Comparison of ENCODE assay signal across 19 cellular contexts in the genomic region with DNA sequence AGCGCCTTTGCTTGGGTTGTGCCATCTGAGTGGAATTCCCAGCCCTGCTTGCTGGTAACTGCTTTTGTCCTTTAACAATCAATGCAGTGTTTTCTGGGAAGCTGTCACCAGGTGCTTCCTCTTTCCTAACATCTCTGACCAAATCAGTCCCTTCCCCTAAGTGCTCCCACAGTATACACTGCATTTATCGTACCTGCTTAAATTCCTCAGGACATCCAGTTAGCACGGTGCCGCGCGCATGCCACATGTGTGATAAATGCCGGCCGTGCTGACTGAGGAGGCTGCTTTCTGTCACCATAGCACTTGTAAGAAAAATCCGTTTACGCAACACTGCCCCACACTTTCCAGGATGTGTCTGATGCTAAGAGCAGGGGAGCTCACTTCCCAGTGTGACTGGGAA.
A peak's percentile ranks its signal among the peaks of the same experiment; 100 is the strongest.
DNase-seq lines count a peak whose midpoint lies in the region; ATAC-seq, FAIRE-seq and TF ChIP-seq lines count a peak whose summit lies in the region.
"Had no signal": no experiment of that assay in that cellular context is flagged by ENCODE, and none has a peak within 500 bp of the region (broad histone marks: within the 10 kb centered on the region; RNA-seq: fewer than 3 reads in every experiment).

No MANE protein-coding gene starts in this region.

- intact Hi-C loops in K562 (cut with micrococcal nuclease) (loop anchor here (10.0 kb wide), 1 partner anchor 61 kb away; no protein-coding TSS in a partner anchor), left ventricle myocardium inferior (cut with micrococcal nuclease) (no loop called here), psoas muscle (cut with DNase I) (no loop called here)

- peaks cover 0 to 28% (median 11%) of the 10 kb centered on the region in 10 experiments; a peak in 13 of 20 replicates for H3K4me1 ChIP-seq in BLaER1 treated with 17β-estradiol and CSF1 and Interleukin-3, amounts not matched to agents 10 nM and 100 nM
- peaks cover 11 to 17% of the 10 kb centered on the region in 2 experiments for H3K4me1 ChIP-seq in K562 (replicated peaks in 1 of 2; ENCODE audit: control insufficient read depth in 2 of 2, insufficient read depth in 2 of 2, low read length in 2 of 2)
- H3K4me1 ChIP-seq in left ventricle myocardium inferior, result peaks cover 27% of the 10 kb centered on the region
- peaks cover 20% of the 10 kb centered on the region for H3K4me1 ChIP-seq in psoas muscle

- no peaks in the 10 kb centered on the region for H3K9me3 ChIP-seq in BLaER1 treated with 17β-estradiol and CSF1 and Interleukin-3, amounts not matched to agents 10 nM and 100 nM (replicated peaks in 1 of 11)
- H3K9me3 ChIP-seq in K562 (replicated peaks; ENCODE audit: control insufficient read depth, insufficient read depth, low read depth, low read length) (no peaks in the 10 kb centered on the region), left ventricle myocardium inferior (replicated peaks) (no peaks in the 10 kb centered on the region), psoas muscle (no peaks in the 10 kb centered on the region)

- no peak for TF ChIP-seq CTCF in K562 (IDR thresholded peaks at IDR 0.05 in 2 of 3, conservative IDR thresholded peaks at IDR 0.05 in 1 of 3; ENCODE audit: insufficient read depth in 2 of 3, low read depth in 1 of 3, low read length in 3 of 3)
- TF ChIP-seq CTCF in left ventricle myocardium inferior (IDR thresholded peaks at IDR 0.05; ENCODE audit: borderline replicate concordance), result no peak
- no peak for TF ChIP-seq CTCF in psoas muscle (IDR thresholded peaks at IDR 0.05)
- no peak for TF ChIP-seq CTCF in mesothelial cell of epicardium (IDR thresholded peaks at IDR 0.05; ENCODE audit: unreplicated experiment)

- TF ChIP-seq RAD21 in K562 (CRISPR knock-in tag; conservative IDR thresholded peaks at IDR 0.05 in 1 of 2, IDR thresholded peaks at IDR 0.05 in 1 of 2), result no peak

- ATAC-seq in K562 (no peak), psoas muscle (peak in 1 of 4 donors; percentile 59)
- ATAC-seq: left lobe of liver; natural killer cell treated with Interleukin-12 subunit alpha and Interleukin-12 subunit beta and Interleukin-15 and Interleukin-18, amount 100 ng/mL, for 72 hours had no signal

- H3K4me1 Mint-ChIP-seq in mesothelial cell of epicardium, result peaks cover 21% of the 10 kb centered on the region
- H3K4me1 Mint-ChIP-seq: activated CD4-positive, alpha-beta T cell treated with anti-CD3 and anti-CD28 coated beads, Interleukin-2, amount 10 ng/mL, durations not matched to agents 7 days and 5 days had no signal

- no peak for FAIRE-seq in K562 (lab: Jason Lieb, UNC)

- peak overlapping the region; percentile 42 for H2AFZ ChIP-seq in K562 (ENCODE audit: low read depth, low read length)

- TF ChIP-seq EP300 in K562 (IDR thresholded peaks at IDR 0.05; ENCODE audit: low read length), result no peak

- no peaks in the 10 kb centered on the region for H3K27me3 Mint-ChIP-seq in mesothelial cell of epicardium (ENCODE audit: low read depth)
- H3K27me3 Mint-ChIP-seq: activated CD4-positive, alpha-beta T cell treated with anti-CD3 and anti-CD28 coated beads, Interleukin-2, amount 10 ng/mL, durations not matched to agents 7 days and 5 days; natural killer cell treated with Interleukin-12 subunit alpha and Interleukin-12 subunit beta and Interleukin-15 and Interleukin-18, amount 100 ng/mL, for 72 hours had no signal

- peaks cover 0 to 26% (median 0%) of the 10 kb centered on the region in 11 experiments; a peak in 10 of 22 replicates for H4K20me1 ChIP-seq in BLaER1 treated with 17β-estradiol and CSF1 and Interleukin-3, amounts not matched to agents 10 nM and 100 nM
- H4K20me1 ChIP-seq in K562 (replicated peaks; ENCODE audit: control insufficient read depth, insufficient read depth, low read length), result no peaks in the 10 kb centered on the region

- TF ChIP-seq POLR2A in K562 (conservative IDR thresholded peaks at IDR 0.05), result no peak

- no peak overlapping the region for H3K27ac Mint-ChIP-seq in mesothelial cell of epicardium
- H3K27ac Mint-ChIP-seq: activated CD4-positive, alpha-beta T cell treated with anti-CD3 and anti-CD28 coated beads, Interleukin-2, amount 10 ng/mL, durations not matched to agents 7 days and 5 days; natural killer cell treated with Interleukin-12 subunit alpha and Interleukin-12 subunit beta and Interleukin-15 and Interleukin-18, amount 100 ng/mL, for 72 hours had no signal

- no TSS peak for BruUV-seq in K562 (replicated peaks; lab: Mats Ljungman, UMichigan)

- in situ Hi-C loops in K562 (cut with MboI), result no loop called here

- peaks cover 90 to 100% (median 99%) of the 10 kb centered on the region in 11 experiments for H3K36me3 ChIP-seq in BLaER1 treated with 17β-estradiol and CSF1 and Interleukin-3, amounts not matched to agents 10 nM and 100 nM
- no peaks in the 10 kb centered on the region; the same call in 2 of the 3 replicates for H3K36me3 ChIP-seq in K562 (ENCODE audit: control insufficient read depth, insufficient read depth, low read length)
- H3K36me3 ChIP-seq in left ventricle myocardium inferior, result peaks cover 76% of the 10 kb centered on the region
- peaks cover 0 to 96% of the 10 kb centered on the region in 2 donors for H3K36me3 ChIP-seq in psoas muscle (ENCODE audit: insufficient read depth in 1 of 2, low read depth in 1 of 2)

- POLR2A ChIA-PET in K562 (lab: Yijun Ruan, JAX), result interaction anchor here (0.6 to 2.5 kb wide), 3 partner anchors 11 to 64 kb away, joined by 3 to 14 read pairs (median 6); no protein-coding TSS in a partner anchor

- peak overlapping the region in 2 of 11 experiments; percentile 6 to 27; a peak in 3 of 22 replicates for H3K27ac ChIP-seq in BLaER1 treated with 17β-estradiol and CSF1 and Interleukin-3, amounts not matched to agents 10 nM and 100 nM
- H3K27ac ChIP-seq in K562 (ENCODE audit: extremely low read depth, low read depth, low read length) (peak overlapping the region; percentile 81; the same call in 2 of the 3 replicates), left ventricle myocardium inferior (replicated peaks) (peak overlapping the region; percentile 69), psoas muscle (peak overlapping the region; percentile 75)

- peaks cover 6% of the 10 kb centered on the region; the same call in 2 of the 3 replicates for H3K79me2 ChIP-seq in K562 (ENCODE audit: control insufficient read depth, insufficient read depth, low read length)

- no peaks in the 10 kb centered on the region; a peak in 1 of 22 replicates for H3K27me3 ChIP-seq in BLaER1 treated with 17β-estradiol and CSF1 and Interleukin-3, amounts not matched to agents 10 nM and 100 nM
- H3K27me3 ChIP-seq in K562 (ENCODE audit: control insufficient read depth in 2 of 2, insufficient read depth in 2 of 2, low read length in 2 of 2) (no peaks in the 10 kb centered on the region), left ventricle myocardium inferior (ENCODE audit: low read depth) (no peaks in the 10 kb centered on the region), psoas muscle (ENCODE audit: insufficient read depth in 3 of 3, low read length in 2 of 3) (no peaks in the 10 kb centered on the region)

- no peak overlapping the region for H3K4me3 Mint-ChIP-seq in mesothelial cell of epicardium
- H3K4me3 Mint-ChIP-seq: activated CD4-positive, alpha-beta T cell treated with anti-CD3 and anti-CD28 coated beads, Interleukin-2, amount 10 ng/mL, durations not matched to agents 7 days and 5 days; natural killer cell treated with Interleukin-12 subunit alpha and Interleukin-12 subunit beta and Interleukin-15 and Interleukin-18, amount 100 ng/mL, for 72 hours had no signal

- CTCF ChIA-PET in K562 (lab: Yijun Ruan, JAX; ENCODE audit: low intra/inter-chr PET ratio), result no interaction called here

- H3K9me3 Mint-ChIP-seq in mesothelial cell of epicardium, result no peaks in the 10 kb centered on the region
- H3K9me3 Mint-ChIP-seq: activated CD4-positive, alpha-beta T cell treated with anti-CD3 and anti-CD28 coated beads, Interleukin-2, amount 10 ng/mL, durations not matched to agents 7 days and 5 days; natural killer cell treated with Interleukin-12 subunit alpha and Interleukin-12 subunit beta and Interleukin-15 and Interleukin-18, amount 100 ng/mL, for 72 hours had no signal

- H3K9ac ChIP-seq in BLaER1 treated with 17β-estradiol and CSF1 and Interleukin-3, amounts not matched to agents 10 nM and 100 nM, result no peak overlapping the region
- H3K9ac ChIP-seq in K562 (ENCODE audit: insufficient read depth in 1 of 2, low read depth in 2 of 2, low read length in 2 of 2), result peak overlapping the region; percentile 60 to 76; a peak in 2 of 4 replicates

- H3K4me2 ChIP-seq in BLaER1 treated with 17β-estradiol and CSF1 and Interleukin-3, amounts not matched to agents 10 nM and 100 nM, result peak overlapping the region in 6 of 11 experiments; percentile 8 to 50 (median 36); a peak in 9 of 22 replicates
- peak overlapping the region; percentile 84 for H3K4me2 ChIP-seq in K562 (ENCODE audit: insufficient read depth, low read length)

- DNase-seq in K562 (ENCODE audit: extremely low read depth in 1 of 4, low spot score in 3 of 4), result peak in 1 of 4 experiments; percentile 20
- peak; percentile 60 for DNase-seq in left ventricle myocardium inferior
- DNase-seq in psoas muscle, result peak in 1 of 2 donors; percentile 40
- no peak for DNase-seq in central memory CD4-positive, alpha-beta T cell
- DNase-seq in DMS53 treated with DMSO at 0.1 percent for 48 hours (lab: John Stamatoyannopoulos, UW; ENCODE audit: unreplicated experiment), result no peak
- DNase-seq in mesothelial cell of epicardium (ENCODE audit: low spot score in 2 of 2, unreplicated experiment in 2 of 2), result no peak
- DNase-seq in HCEC 1CT, result no peak
- DNase-seq: activated CD4-positive, alpha-beta T cell treated with anti-CD3 and anti-CD28 coated beads, Interleukin-2, amount 10 ng/mL, durations not matched to agents 7 days and 5 days; activated T-cell treated with anti-CD3 and anti-CD28 coated beads, Interleukin-2, amount 50 U/mL, for 1 hour; erythroblast; GDM1; Kasumi-1; NCI-H1436 treated with DMSO at 0.1 percent for 48 hours; NCI-H345; SHP77 treated with DMSO at 0.1 percent for 48 hours; stimulated activated naive CD4-positive, alpha-beta T cell had no signal

- 73% methylated on average over 10 of the region's 10 CpGs for WGBS in K562 (ENCODE audit: insufficient coverage, low coverage, missing lambda C conversion rate)
- WGBS in psoas muscle, 3 donors, result 72 to 76% (median 74%) methylated on average over 10 of the region's 10 CpGs

- H3K9me1 ChIP-seq in K562 (ENCODE audit: control insufficient read depth, insufficient read depth, low read length), result no peaks in the 10 kb centered on the region

- no peak overlapping the region for H3K4me3 ChIP-seq in BLaER1 treated with 17β-estradiol and CSF1 and Interleukin-3, amounts not matched to agents 10 nM and 100 nM
- peak overlapping the region; percentile 25; the same call in 1 of the 2 replicates for H3K4me3 ChIP-seq in K562
- no peak overlapping the region for H3K4me3 ChIP-seq in left ventricle myocardium inferior
- H3K4me3 ChIP-seq in psoas muscle, result no peak overlapping the region

- peaks cover 40% of the 10 kb centered on the region for H3K36me3 Mint-ChIP-seq in mesothelial cell of epicardium
- H3K36me3 Mint-ChIP-seq: natural killer cell treated with Interleukin-12 subunit alpha and Interleukin-12 subunit beta and Interleukin-15 and Interleukin-18, amount 100 ng/mL, for 72 hours had no signal

TF ChIP-seq in K562, 482 proteins besides CTCF, POLR2A, EP300 and RAD21 (continues in another document):
- 0 out of 2 replicates have a peak, but pooled peaks have one; percentile 16 for TF ChIP-seq GATA2 (CRISPR knock-in tag; IDR thresholded peaks at IDR 0.05)

Comparison
In these comparisons a context has a peak if more than half of its experiments do, and no peak if none do; other contexts are left out.
1. H3K9ac ChIP-seq: peak in K562 (2 of 2); none in BLaER1 treated with 17β-estradiol and CSF1 and Interleukin-3, amounts not matched to agents 10 nM and 100 nM (0 of 11).